Comparison of ENCODE assay signal across 18 cellular contexts in the genomic region with DNA sequence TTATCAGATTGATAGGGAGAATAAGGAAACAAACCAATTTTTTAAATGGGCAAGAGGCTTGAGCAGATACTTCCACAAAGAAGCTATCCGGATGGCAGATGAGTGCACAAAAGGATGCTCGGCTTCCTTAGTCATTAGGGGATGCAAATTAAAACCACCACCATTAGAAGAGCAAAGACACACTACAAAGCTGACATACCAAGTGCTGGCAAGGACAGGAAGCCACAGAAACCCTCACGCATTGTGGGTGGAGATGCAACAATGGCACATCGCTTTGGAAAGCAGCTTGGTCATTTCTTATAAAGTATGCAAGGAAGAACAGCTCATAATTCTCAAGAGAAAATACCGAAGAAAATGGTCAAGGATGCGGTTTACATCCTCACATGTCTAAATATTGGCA. TPM values are rescaled to one million over a fixed set of nuclear protein-coding genes. Genes with fewer than 3 reads are reported as not detected.
A peak's percentile ranks its signal among the peaks of the same experiment; 100 is the strongest.
DNase-seq lines count a peak whose midpoint lies in the region; ATAC-seq, FAIRE-seq and TF ChIP-seq lines count a peak whose summit lies in the region.
"Had no signal": no experiment of that assay in that cellular context is flagged by ENCODE, and none has a peak within 500 bp of the region (broad histone marks: within the 10 kb centered on the region; RNA-seq: fewer than 3 reads in every experiment).

No MANE protein-coding gene starts in this region.

- no peaks in the 10 kb centered on the region for H4K20me1 ChIP-seq in Loucy (ENCODE audit: insufficient read depth, low read length, poor library complexity, severe bottlenecking)

- H3K36me3 Mint-ChIP-seq in activated naive CD8-positive, alpha-beta T cell treated with anti-CD3 and anti-CD28 coated beads, Interleukin-2, amount 50 U/mL, for 24 hours (ENCODE audit: low read depth): no peaks in the 10 kb centered on the region
- H3K36me3 Mint-ChIP-seq in activated naive CD8-positive, alpha-beta T cell treated with anti-CD3 and anti-CD28 coated beads for 36 hours: no peaks in the 10 kb centered on the region
- H3K36me3 Mint-ChIP-seq in activated CD4-positive, alpha-beta memory T cell treated with anti-CD3 and anti-CD28 coated beads, Interleukin-2, amount 10 ng/mL, durations not matched to agents 7 days and 5 days (ENCODE audit: low read depth): peaks cover 28% of the 10 kb centered on the region
- no peaks in the 10 kb centered on the region for H3K36me3 Mint-ChIP-seq in stimulated activated effector memory CD8-positive, alpha-beta T cell treated with anti-CD3 and anti-CD28 coated beads, Interleukin-12 subunit alpha, Interleukin-12 subunit beta, amount 100 ng/mL, for 72 hours

- TF ChIP-seq CTCF in Loucy (conservative IDR thresholded peaks at IDR 0.05; ENCODE audit: low read length): no peak

- H3K9me3 ChIP-seq in Loucy (ENCODE audit: insufficient read depth, low read depth, low read length) (no peaks in the 10 kb centered on the region), small intestine (ENCODE audit: control insufficient read depth, low read depth) (no peaks in the 10 kb centered on the region)
- H3K9me3 ChIP-seq: BE2C had no signal

- no peak overlapping the region for H3K4me3 Mint-ChIP-seq in activated naive CD8-positive, alpha-beta T cell treated with anti-CD3 and anti-CD28 coated beads, Interleukin-2, amount 50 U/mL, for 24 hours
- no peak overlapping the region for H3K4me3 Mint-ChIP-seq in activated naive CD8-positive, alpha-beta T cell treated with anti-CD3 and anti-CD28 coated beads for 36 hours
- no peak overlapping the region for H3K4me3 Mint-ChIP-seq in activated CD4-positive, alpha-beta memory T cell treated with anti-CD3 and anti-CD28 coated beads, Interleukin-2, amount 10 ng/mL, durations not matched to agents 7 days and 5 days
- H3K4me3 Mint-ChIP-seq in stimulated activated effector memory CD8-positive, alpha-beta T cell treated with anti-CD3 and anti-CD28 coated beads, Interleukin-12 subunit alpha, Interleukin-12 subunit beta, amount 100 ng/mL, for 72 hours: no peak overlapping the region

- CTCF ChIA-PET in activated CD4-positive, alpha-beta memory T cell treated with anti-CD3 and anti-CD28 coated beads, Interleukin-2, amount 10 ng/mL, durations not matched to agents 7 days and 5 days (lab: Charles Lee): interaction anchor here (0.8 to 1.9 kb wide), 5 partner anchors 19 to 171 kb away, joined by 3 to 7 read pairs (median 5); a partner anchor contains a TSS

- 76 to 87% (median 79%) methylated on average over 6 of the region's 6 CpGs for WGBS in small intestine, 3 donors

- H3K4me3 ChIP-seq in Loucy (ENCODE audit: low read length, poor library complexity, severe bottlenecking): no peak overlapping the region
- H3K4me3 ChIP-seq in small intestine (ENCODE audit: low read depth in 1 of 2, low read length in 2 of 2): no peak overlapping the region
- H3K4me3 ChIP-seq in H7 (ENCODE audit: insufficient read depth, low read depth, low read length): no peak overlapping the region

- H3K9ac ChIP-seq in Loucy (ENCODE audit: low read depth, low read length, poor library complexity, severe bottlenecking): no peak overlapping the region

- H3K4me2 ChIP-seq in Loucy (ENCODE audit: low read depth, low read length, poor library complexity, severe bottlenecking): peak overlapping the region; percentile 9

- H3K79me2 ChIP-seq in Loucy (ENCODE audit: insufficient read depth, low read length): no peaks in the 10 kb centered on the region

- no peak overlapping the region for H3K27ac ChIP-seq in small intestine (ENCODE audit: low read depth in 1 of 2, low read length in 1 of 2)

- no peaks in the 10 kb centered on the region for H3K27me3 ChIP-seq in Loucy (ENCODE audit: insufficient read depth, low read length, poor library complexity, severe bottlenecking)
- no peaks in the 10 kb centered on the region for H3K27me3 ChIP-seq in small intestine (ENCODE audit: control insufficient read depth in 2 of 2, insufficient read depth in 2 of 2, low read length in 2 of 2)
- H3K27me3 ChIP-seq in H7 (ENCODE audit: control insufficient read depth, insufficient read depth, low read length): no peaks in the 10 kb centered on the region
- H3K27me3 ChIP-seq: BE2C had no signal

- DNase-seq in activated naive CD8-positive, alpha-beta T cell treated with anti-CD3 and anti-CD28 coated beads, Interleukin-2, amount 50 U/mL, for 24 hours: no peak
- no peak for DNase-seq in activated naive CD8-positive, alpha-beta T cell treated with anti-CD3 and anti-CD28 coated beads for 36 hours
- DNase-seq in activated CD4-positive, alpha-beta memory T cell treated with anti-CD3 and anti-CD28 coated beads, Interleukin-2, amount 10 ng/mL, durations not matched to agents 7 days and 5 days: peak; percentile 72
- DNase-seq in stimulated activated effector memory CD8-positive, alpha-beta T cell treated with anti-CD3 and anti-CD28 coated beads, Interleukin-12 subunit alpha, Interleukin-12 subunit beta, amount 100 ng/mL, for 72 hours (ENCODE audit: low spot score in 2 of 2): peak in 1 of 2 donors; percentile 57
- DNase-seq in small intestine: no peak
- no peak for DNase-seq in H7
- DNase-seq: BE2C, DMS 273 treated with DMSO at 0.1 percent for 48 hours, IMR-90, Kasumi-1, NCI-H1436 treated with DMSO at 0.1 percent for 48 hours, NCI-H2081 treated with DMSO at 0.1 percent for 48 hours, NCI-H2227 treated with DMSO at 0.1 percent for 48 hours, NCI-H524 treated with DMSO at 0.1 percent for 48 hours, SIG-M5 had no signal

- no peak overlapping the region for H2AFZ ChIP-seq in Loucy (ENCODE audit: low read length)

- no peaks in the 10 kb centered on the region for H3F3A ChIP-seq in Loucy (ENCODE audit: low read depth)

- H3K4me1 ChIP-seq in Loucy (ENCODE audit: insufficient read depth, low read length, poor library complexity, severe bottlenecking) (peaks cover 30% of the 10 kb centered on the region), small intestine (ENCODE audit: control insufficient read depth in 2 of 2, insufficient read depth in 1 of 2, low read depth in 1 of 2, low read length in 1 of 2) (no peaks in the 10 kb centered on the region)
- H3K4me1 ChIP-seq: BE2C had no signal

- H3K36me3 ChIP-seq in Loucy (ENCODE audit: insufficient read depth, low read length) (no peaks in the 10 kb centered on the region), small intestine (ENCODE audit: control insufficient read depth in 2 of 2, insufficient read depth in 2 of 2, low read length in 2 of 2) (no peaks in the 10 kb centered on the region), H7 (replicated peaks; ENCODE audit: control insufficient read depth, insufficient read depth, low read length) (no peaks in the 10 kb centered on the region; the same call in 1 of the 2 replicates)
- H3K36me3 ChIP-seq: BE2C had no signal

- peak; percentile 35 for ATAC-seq in activated naive CD8-positive, alpha-beta T cell treated with anti-CD3 and anti-CD28 coated beads, Interleukin-2, amount 50 U/mL, for 24 hours
- peak; percentile 80 for ATAC-seq in stimulated activated effector memory CD8-positive, alpha-beta T cell treated with anti-CD3 and anti-CD28 coated beads, Interleukin-12 subunit alpha, Interleukin-12 subunit beta, amount 100 ng/mL, for 72 hours

- no peaks in the 10 kb centered on the region for H3K9me2 ChIP-seq in Loucy (replicated peaks; ENCODE audit: low read depth, low read length)

- no peaks in the 10 kb centered on the region for H3K9me3 Mint-ChIP-seq in activated naive CD8-positive, alpha-beta T cell treated with anti-CD3 and anti-CD28 coated beads, Interleukin-2, amount 50 U/mL, for 24 hours
- H3K9me3 Mint-ChIP-seq in activated naive CD8-positive, alpha-beta T cell treated with anti-CD3 and anti-CD28 coated beads for 36 hours: no peaks in the 10 kb centered on the region
- peaks cover 2% of the 10 kb centered on the region for H3K9me3 Mint-ChIP-seq in activated CD4-positive, alpha-beta memory T cell treated with anti-CD3 and anti-CD28 coated beads, Interleukin-2, amount 10 ng/mL, durations not matched to agents 7 days and 5 days
- H3K9me3 Mint-ChIP-seq in stimulated activated effector memory CD8-positive, alpha-beta T cell treated with anti-CD3 and anti-CD28 coated beads, Interleukin-12 subunit alpha, Interleukin-12 subunit beta, amount 100 ng/mL, for 72 hours: no peaks in the 10 kb centered on the region

- H3K4me1 Mint-ChIP-seq in activated naive CD8-positive, alpha-beta T cell treated with anti-CD3 and anti-CD28 coated beads, Interleukin-2, amount 50 U/mL, for 24 hours: peaks cover 16% of the 10 kb centered on the region
- H3K4me1 Mint-ChIP-seq in activated naive CD8-positive, alpha-beta T cell treated with anti-CD3 and anti-CD28 coated beads for 36 hours: peaks cover 12% of the 10 kb centered on the region
- H3K4me1 Mint-ChIP-seq in activated CD4-positive, alpha-beta memory T cell treated with anti-CD3 and anti-CD28 coated beads, Interleukin-2, amount 10 ng/mL, durations not matched to agents 7 days and 5 days: peaks cover 57% of the 10 kb centered on the region
- peaks cover 29% of the 10 kb centered on the region for H3K4me1 Mint-ChIP-seq in stimulated activated effector memory CD8-positive, alpha-beta T cell treated with anti-CD3 and anti-CD28 coated beads, Interleukin-12 subunit alpha, Interleukin-12 subunit beta, amount 100 ng/mL, for 72 hours

- H3K27me3 Mint-ChIP-seq in activated naive CD8-positive, alpha-beta T cell treated with anti-CD3 and anti-CD28 coated beads, Interleukin-2, amount 50 U/mL, for 24 hours: peaks cover 5% of the 10 kb centered on the region
- H3K27me3 Mint-ChIP-seq in activated naive CD8-positive, alpha-beta T cell treated with anti-CD3 and anti-CD28 coated beads for 36 hours: peaks cover 3% of the 10 kb centered on the region
- peaks cover 8% of the 10 kb centered on the region for H3K27me3 Mint-ChIP-seq in activated CD4-positive, alpha-beta memory T cell treated with anti-CD3 and anti-CD28 coated beads, Interleukin-2, amount 10 ng/mL, durations not matched to agents 7 days and 5 days

- no peak for FAIRE-seq in small intestine (lab: Jason Lieb, UNC)
- FAIRE-seq: H54 had no signal

- no peak overlapping the region for H3K27ac Mint-ChIP-seq in activated naive CD8-positive, alpha-beta T cell treated with anti-CD3 and anti-CD28 coated beads, Interleukin-2, amount 50 U/mL, for 24 hours
- no peak overlapping the region for H3K27ac Mint-ChIP-seq in activated naive CD8-positive, alpha-beta T cell treated with anti-CD3 and anti-CD28 coated beads for 36 hours
- peak overlapping the region; percentile 67 for H3K27ac Mint-ChIP-seq in activated CD4-positive, alpha-beta memory T cell treated with anti-CD3 and anti-CD28 coated beads, Interleukin-2, amount 10 ng/mL, durations not matched to agents 7 days and 5 days
- no peak overlapping the region for H3K27ac Mint-ChIP-seq in stimulated activated effector memory CD8-positive, alpha-beta T cell treated with anti-CD3 and anti-CD28 coated beads, Interleukin-12 subunit alpha, Interleukin-12 subunit beta, amount 100 ng/mL, for 72 hours

- POLR2A ChIA-PET in activated CD4-positive, alpha-beta memory T cell treated with anti-CD3 and anti-CD28 coated beads, Interleukin-2, amount 10 ng/mL, durations not matched to agents 7 days and 5 days (lab: Charles Lee): interaction anchor here (0.9 to 3.8 kb wide), 7 partner anchors 11 to 482 kb away, joined by 3 to 38 read pairs (median 4); a partner anchor contains a TSS

RNA-seq across cellular contexts. Expression of a gene that starts 19.8 kb away (rescaled TPM):
- total RNA-seq in activated naive CD8-positive, alpha-beta T cell treated with anti-CD3 and anti-CD28 coated beads for 36 hours: under 1 TPM; 0.18 to 0.64 TPM
- 1 to 10 TPM; 2.7 to 3.2 TPM for total RNA-seq in activated CD4-positive, alpha-beta memory T cell treated with anti-CD3 and anti-CD28 coated beads, Interleukin-2, amount 10 ng/mL, durations not matched to agents 7 days and 5 days
- polyA plus RNA-seq in small intestine: under 1 TPM in 1 of 3 donors, not detected in 2; 0.49 TPM
- total RNA-seq in H7 (2014; rRNA removed; shearing (Covaris generic)): 3.1 and 5.0 TPM in 2 replicates
- total RNA-seq: OCI-LY7 had no signal

RNA-seq across cellular contexts. Expression of a gene that starts 58.5 kb away (rescaled TPM):
- total RNA-seq in activated naive CD8-positive, alpha-beta T cell treated with anti-CD3 and anti-CD28 coated beads for 36 hours: 10 to 100 TPM; 56.7 to 57.5 TPM
- total RNA-seq in activated CD4-positive, alpha-beta memory T cell treated with anti-CD3 and anti-CD28 coated beads, Interleukin-2, amount 10 ng/mL, durations not matched to agents 7 days and 5 days: 100 to 1,000 TPM; 104 to 109 TPM
- polyA plus RNA-seq in small intestine: 100 to 1,000 TPM; 145 to 360 (median 189) TPM
- 112 and 126 TPM in 2 replicates for total RNA-seq in H7 (2014; rRNA removed; shearing (Covaris generic))
